In the genomic region with DNA sequence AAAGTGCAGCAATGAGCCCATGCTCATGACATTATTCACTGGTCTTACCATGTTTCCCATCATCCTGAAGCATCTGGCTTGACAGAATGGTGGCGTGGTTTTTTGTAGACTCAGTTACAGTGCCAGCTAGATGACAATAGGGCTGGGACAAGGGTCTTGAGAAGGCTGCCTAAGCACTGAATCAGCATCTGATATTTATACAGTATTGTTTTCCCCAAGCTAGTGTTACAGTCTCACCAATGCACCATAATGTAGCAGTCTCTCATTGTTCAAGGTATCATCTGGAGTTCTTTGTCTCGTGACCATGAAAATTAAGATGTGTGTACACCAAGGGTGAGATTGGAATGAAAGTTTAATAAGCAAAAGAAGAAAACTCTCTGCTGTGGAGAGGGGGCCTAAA, we compare ENCODE assay signal across 9 cellular contexts. TPM values are rescaled to one million over a fixed set of nuclear protein-coding genes. Genes with fewer than 3 reads are reported as not detected.
"Had no signal": no experiment of that assay in that cellular context is flagged by ENCODE, and none has a peak within 500 bp of the region (broad histone marks: within the 10 kb centered on the region; RNA-seq: fewer than 3 reads in every experiment).

No MANE protein-coding gene starts in this region.

- DNase-seq: GDM1, GF-D8 had no signal

- H3K4me3 ChIP-seq: GM12878 had no signal

- FAIRE-seq: G401.6, GM12878, GM12891, GM12892, GM18507, GM19239 had no signal

- ATAC-seq: GM12878 had no signal

RNA-seq across cellular contexts. Expression of gene GGTA1, which starts 19.0 kb away (rescaled TPM):
- total RNA-seq: G401 had no signal
